In genomic region chr12:48814313-48815280, GRCh38 we compare ENCODE assay signal across 1 cellular context.
A peak's percentile ranks its signal among the peaks of the same experiment; 100 is the strongest.
TF ChIP-seq lines count a peak whose summit lies in the region.

No MANE protein-coding gene starts in this region.

TF ChIP-seq in K562, 482 proteins besides CTCF, POLR2A, EP300 and RAD21 (continued from another document and continues in another):
- TF ChIP-seq AFF1 (IDR thresholded peaks at IDR 0.05; ENCODE audit: low read depth in 1 of 2, partially characterized antibody in 2 of 2), result no peak
- peak; percentile 18; the same call in 1 of the 2 replicates for TF ChIP-seq ZNF609 (CRISPR knock-in tag; IDR thresholded peaks at IDR 0.05; ENCODE audit: borderline replicate concordance)
- no peak for TF ChIP-seq POLR2AphosphoS2 (IDR thresholded peaks at IDR 0.05; ENCODE audit: low read length)
- no peak for TF ChIP-seq ZNF445 (CRISPR knock-in tag; IDR thresholded peaks at IDR 0.05; ENCODE audit: low read depth)
- peak in 1 of 2 experiments; percentile 39; a peak in 3 of 4 replicates for TF ChIP-seq NRF1 (conservative IDR thresholded peaks at IDR 0.05 in 1 of 2, IDR thresholded peaks at IDR 0.05 in 1 of 2)
- no peak for TF ChIP-seq ZNF77 (CRISPR knock-in tag; IDR thresholded peaks at IDR 0.05)
- peak; percentile 83 for TF ChIP-seq PCBP1 (IDR thresholded peaks at IDR 0.05; ENCODE audit: low read depth, low read length, poor library complexity, severe bottlenecking)
- no peak for TF ChIP-seq NR4A1 (CRISPR knock-in tag; IDR thresholded peaks at IDR 0.05)
- 0 out of 2 replicates have a peak, but pooled peaks have one; percentile 46 for TF ChIP-seq NR4A1 (tag; IDR thresholded peaks at IDR 0.05)
- TF ChIP-seq CTBP1 (IDR thresholded peaks at IDR 0.05; ENCODE audit: borderline replicate concordance), result peak; percentile 96
- 0 out of 2 replicates have a peak, but pooled peaks have one; percentile 35 for TF ChIP-seq SMARCC2 (IDR thresholded peaks at IDR 0.05; ENCODE audit: low read depth)
- TF ChIP-seq RNF2 (IDR thresholded peaks at IDR 0.05), result no peak; the same call in 1 of the 2 replicates
- TF ChIP-seq FOXP1 (CRISPR knock-in tag; IDR thresholded peaks at IDR 0.05), result peak; percentile 83; the same call in 1 of the 2 replicates
- TF ChIP-seq DIDO1 (tag; IDR thresholded peaks at IDR 0.05; ENCODE audit: low read depth), result no peak
- TF ChIP-seq ZNF830 (CRISPR knock-in tag; IDR thresholded peaks at IDR 0.05), result no peak
- no peak for TF ChIP-seq ZKSCAN8 (CRISPR knock-in tag; IDR thresholded peaks at IDR 0.05)
- no peak for TF ChIP-seq FOXA1 (IDR thresholded peaks at IDR 0.05; ENCODE audit: borderline replicate concordance)
- no peak for TF ChIP-seq IFI16 (CRISPR knock-in tag; IDR thresholded peaks at IDR 0.05)
- no peak for TF ChIP-seq ZBTB34 (CRISPR knock-in tag; IDR thresholded peaks at IDR 0.05)
- TF ChIP-seq CBX1 (IDR thresholded peaks at IDR 0.05; ENCODE audit: low read depth), result no peak
- no peak; the same call in 1 of the 2 replicates for TF ChIP-seq MAFK (IDR thresholded peaks at IDR 0.05; ENCODE audit: low read length)
- TF ChIP-seq ZNF764 (CRISPR knock-in tag; IDR thresholded peaks at IDR 0.05; ENCODE audit: low read depth), result peak; percentile 92
- TF ChIP-seq RBM15 (IDR thresholded peaks at IDR 0.05; ENCODE audit: insufficient read depth, low read length), result no peak
- TF ChIP-seq BCOR (IDR thresholded peaks at IDR 0.05), result no peak
- TF ChIP-seq EZH2 (IDR thresholded peaks at IDR 0.05; ENCODE audit: borderline replicate concordance, low read depth, low read length), result no peak
- no peak for TF ChIP-seq NCOA2 (IDR thresholded peaks at IDR 0.05; ENCODE audit: partially characterized antibody in 2 of 2)
- peak; percentile 71; the same call in 1 of the 2 replicates for TF ChIP-seq GABPB1 (CRISPR knock-in tag; IDR thresholded peaks at IDR 0.05)
- no peak for TF ChIP-seq FOXO4 (CRISPR knock-in tag; IDR thresholded peaks at IDR 0.05)
- no peak for TF ChIP-seq DLX4 (CRISPR knock-in tag; IDR thresholded peaks at IDR 0.05)
- no peak; a peak in 1 of 4 replicates for TF ChIP-seq SRF (CRISPR knock-in tag; IDR thresholded peaks at IDR 0.05)
- TF ChIP-seq E2F1 (CRISPR knock-in tag; IDR thresholded peaks at IDR 0.05), result 0 out of 2 replicates have a peak, but pooled peaks have one; percentile 53
- no peak for TF ChIP-seq ZNF407 (IDR thresholded peaks at IDR 0.05; ENCODE audit: low read depth)
- TF ChIP-seq ZNF263 (CRISPR knock-in tag; IDR thresholded peaks at IDR 0.05; ENCODE audit: borderline replicate concordance), result no peak
- TF ChIP-seq USF2 (CRISPR knock-in tag; IDR thresholded peaks at IDR 0.05), result no peak
- TF ChIP-seq FOXM1 (IDR thresholded peaks at IDR 0.05; ENCODE audit: low read depth), result no peak
- no peak for TF ChIP-seq FOXM1 (CRISPR knock-in tag; IDR thresholded peaks at IDR 0.05; ENCODE audit: low read depth)
- no peak for TF ChIP-seq ZNF212 (CRISPR knock-in tag; IDR thresholded peaks at IDR 0.05)
- no peak for TF ChIP-seq ZNF584 (CRISPR knock-in tag; IDR thresholded peaks at IDR 0.05; ENCODE audit: low read depth)
- TF ChIP-seq SREBF1 (IDR thresholded peaks at IDR 0.05; ENCODE audit: borderline replicate concordance, low read depth, low read length), result no peak
- peak; percentile 88 for TF ChIP-seq POLR2G (IDR thresholded peaks at IDR 0.05; ENCODE audit: low read depth, low read length)
